16 cellular contexts compared by ENCODE assay signal in genomic region chr7:104986623-104987259, GRCh38. TPM values are rescaled to one million over a fixed set of nuclear protein-coding genes. Genes with fewer than 3 reads are reported as not detected.
DNase-seq lines count a peak whose midpoint lies in the region; ATAC-seq, FAIRE-seq and TF ChIP-seq lines count a peak whose summit lies in the region.
"Had no signal": no experiment of that assay in that cellular context is flagged by ENCODE, and none has a peak within 500 bp of the region (broad histone marks: within the 10 kb centered on the region; RNA-seq: fewer than 3 reads in every experiment).

No MANE protein-coding gene starts in this region.

- H2BK120ac ChIP-seq in H9 (ENCODE audit: low read depth, low read length, poor library complexity, severe bottlenecking) = no peak overlapping the region

- H3K36me3 ChIP-seq in ACC112 (ENCODE audit: insufficient read depth, low read length) = peaks cover 13% of the 10 kb centered on the region
- H3K36me3 ChIP-seq: breast epithelium, vagina had no signal

- TF ChIP-seq CTCF in H9 (conservative IDR thresholded peaks at IDR 0.05) (no peak), nephron (IDR thresholded peaks at IDR 0.05; ENCODE audit: unreplicated experiment in 3 of 3) (no peak)

- DNase-seq in H9 (no peak), urothelium cell line (ENCODE audit: low spot score) (no peak)
- no peak for DNase-seq in activated T-helper 2 cell treated with anti-CD3 and anti-CD28 coated beads, Interferon-gamma antibody, Interleukin-2, Interleukin-4, amounts not matched to agents 10 μg/mL and 5 μg/mL and 100 μg/mL, durations not matched to agents 14 hours and 24 hours and 36 hours (ENCODE audit: low spot score)
- DNase-seq in stimulated activated naive CD4-positive, alpha-beta T cell (lab: John Stamatoyannopoulos, UW) = no peak
- DNase-seq: mesendoderm, NCI-H2171 treated with DMSO at 0.1 percent for 48 hours, Peyer's patch had no signal

- no peak overlapping the region for H3K14ac ChIP-seq in H9 (ENCODE audit: insufficient read depth, low read length)

- H4K20me1 ChIP-seq in H9 (ENCODE audit: control insufficient read depth, insufficient read depth, insufficient read length) = no peaks in the 10 kb centered on the region

- FAIRE-seq in urothelium cell line (lab: Jason Lieb, UNC) = no peak

- H3K9ac ChIP-seq in H9 (ENCODE audit: extremely low read depth, insufficient read length, low read length) = no peak overlapping the region

- no peaks in the 10 kb centered on the region for H3K27me3 ChIP-seq in ACC112 (ENCODE audit: insufficient read depth, low read length)
- no peaks in the 10 kb centered on the region for H3K27me3 ChIP-seq in H9 (ENCODE audit: insufficient read depth, low read length)
- H3K27me3 ChIP-seq: breast epithelium, Peyer's patch, vagina had no signal

- H3K9me3 ChIP-seq in H9 (ENCODE audit: control insufficient read depth, low read depth, low read length) = no peaks in the 10 kb centered on the region
- H3K9me3 ChIP-seq: breast epithelium, Peyer's patch, vagina had no signal

- H3K27me3 Mint-ChIP-seq in H9 (ENCODE audit: low read depth) (no peaks in the 10 kb centered on the region), nephron (ENCODE audit: low read depth) (no peaks in the 10 kb centered on the region)
- H3K27me3 Mint-ChIP-seq in activated T-helper 2 cell treated with anti-CD3 and anti-CD28 coated beads, Interferon-gamma antibody, Interleukin-2, Interleukin-4, amounts not matched to agents 10 μg/mL and 5 μg/mL and 100 μg/mL, durations not matched to agents 14 hours and 24 hours and 36 hours (ENCODE audit: low read depth) = no peaks in the 10 kb centered on the region

- no peak overlapping the region for H2AK5ac ChIP-seq in H9 (ENCODE audit: insufficient read length, low read length)

- H3K9me3 Mint-ChIP-seq in H9 (no peaks in the 10 kb centered on the region), nephron (no peaks in the 10 kb centered on the region)
- H3K9me3 Mint-ChIP-seq in activated T-helper 2 cell treated with anti-CD3 and anti-CD28 coated beads, Interferon-gamma antibody, Interleukin-2, Interleukin-4, amounts not matched to agents 10 μg/mL and 5 μg/mL and 100 μg/mL, durations not matched to agents 14 hours and 24 hours and 36 hours = no peaks in the 10 kb centered on the region

- no peak overlapping the region for H3T11ph ChIP-seq in H9 (ENCODE audit: low read length)

- no peak overlapping the region for H2BK15ac ChIP-seq in H9 (ENCODE audit: low read depth, low read length)

- H3K27ac Mint-ChIP-seq in H9 (peak overlapping the region; percentile 59 to 82 (median 72); a peak in 4 of 7 replicates), nephron (peak overlapping the region; percentile 44 to 100 (median 76))
- H3K27ac Mint-ChIP-seq in activated T-helper 2 cell treated with anti-CD3 and anti-CD28 coated beads, Interferon-gamma antibody, Interleukin-2, Interleukin-4, amounts not matched to agents 10 μg/mL and 5 μg/mL and 100 μg/mL, durations not matched to agents 14 hours and 24 hours and 36 hours = peak overlapping the region; percentile 46

- H3K56ac ChIP-seq in H9 (ENCODE audit: insufficient read length, low read depth, low read length) = no peak overlapping the region

- no peak overlapping the region for H3K18ac ChIP-seq in H9 (ENCODE audit: insufficient read length, low read depth, low read length)

- H3K4me1 Mint-ChIP-seq in H9 (peaks cover 40 to 50% of the 10 kb centered on the region in 2 experiments), nephron (peaks cover 46% of the 10 kb centered on the region)
- H3K4me1 Mint-ChIP-seq in activated T-helper 2 cell treated with anti-CD3 and anti-CD28 coated beads, Interferon-gamma antibody, Interleukin-2, Interleukin-4, amounts not matched to agents 10 μg/mL and 5 μg/mL and 100 μg/mL, durations not matched to agents 14 hours and 24 hours and 36 hours (ENCODE audit: low read depth) = peaks cover 45% of the 10 kb centered on the region

- no peak overlapping the region for H3K23ac ChIP-seq in H9 (ENCODE audit: insufficient read length, low read depth, low read length)

- no peak overlapping the region for H3K4ac ChIP-seq in H9 (ENCODE audit: low read depth, low read length)

- no peaks in the 10 kb centered on the region for H3K79me1 ChIP-seq in H9 (ENCODE audit: insufficient read depth, low read depth, low read length, poor library complexity, severe bottlenecking)

- no peak overlapping the region for H2BK5ac ChIP-seq in H9 (ENCODE audit: insufficient read length, low read length)

- H3K4me2 ChIP-seq in H9 (ENCODE audit: insufficient read depth, insufficient read length, low read length) = no peak overlapping the region

- no CpG with 5 or more reads among the region's 6 CpGs for WGBS in H9 (ENCODE audit: extremely low coverage, insufficient read length, low lambda C conversion rate)

- H3K4me3 ChIP-seq in ACC112 (ENCODE audit: low read depth, low read length) = no peak overlapping the region
- H3K4me3 ChIP-seq: breast epithelium, Peyer's patch, vagina had no signal

- no peak overlapping the region for H4K5ac ChIP-seq in H9 (ENCODE audit: insufficient read length, low read depth, low read length)

- no peak overlapping the region for H2BK12ac ChIP-seq in H9 (ENCODE audit: insufficient read length, low read depth, low read length)

- H3K23me2 ChIP-seq in H9 (ENCODE audit: insufficient read length, low read depth, low read length, poor library complexity, severe bottlenecking) = peaks cover 4% of the 10 kb centered on the region

- H3K27ac ChIP-seq in ACC112 (ENCODE audit: low read depth, low read length) = peak overlapping the region; percentile 99; the same call in 1 of the 2 replicates
- H3K27ac ChIP-seq in H9 (ENCODE audit: insufficient read length, low read depth, low read length) = no peak overlapping the region
- H3K27ac ChIP-seq: epithelial cell of prostate, vagina had no signal

- H3K4me1 ChIP-seq in ACC112 (ENCODE audit: control insufficient read depth, insufficient read depth, low read length, unreplicated experiment) (peaks cover 54% of the 10 kb centered on the region), H9 (ENCODE audit: insufficient read depth, low read length) (no peaks in the 10 kb centered on the region)

- H4K91ac ChIP-seq in H9 (ENCODE audit: insufficient read length, low read depth, low read length) = no peak overlapping the region

- ATAC-seq in GM21576 (IDR thresholded peaks at IDR 0.05; ENCODE audit: unreplicated experiment) (no peak), HG02571 (IDR thresholded peaks at IDR 0.05; ENCODE audit: unreplicated experiment) (no peak)
- ATAC-seq: HCT116, sciatic nerve had no signal

- peak overlapping the region in 1 of 2 experiments; percentile 57; a peak in 2 of 5 replicates for H3K4me3 Mint-ChIP-seq in H9
- H3K4me3 Mint-ChIP-seq in activated T-helper 2 cell treated with anti-CD3 and anti-CD28 coated beads, Interferon-gamma antibody, Interleukin-2, Interleukin-4, amounts not matched to agents 10 μg/mL and 5 μg/mL and 100 μg/mL, durations not matched to agents 14 hours and 24 hours and 36 hours (ENCODE audit: low read depth) = no peak overlapping the region
- H3K4me3 Mint-ChIP-seq in nephron = peak overlapping the region in 2 of 3 experiments; percentile 15 to 69

- no peak overlapping the region for H2AFZ ChIP-seq in ACC112 (ENCODE audit: low read length, unreplicated experiment)
- H2AFZ ChIP-seq in H9 (ENCODE audit: low read length) = no peak overlapping the region

- no peak overlapping the region for H4K8ac ChIP-seq in H9 (replicated peaks; ENCODE audit: insufficient read length, low read depth, low read length)

- H2BK20ac ChIP-seq in H9 (ENCODE audit: low read depth, low read length, poor library complexity, severe bottlenecking) = no peak overlapping the region

- intact Hi-C loops in activated T-helper 2 cell treated with anti-CD3 and anti-CD28 coated beads, Interferon-gamma antibody, Interleukin-2, Interleukin-4, amounts not matched to agents 10 μg/mL and 5 μg/mL and 100 μg/mL, durations not matched to agents 14 hours and 24 hours and 36 hours (cut with micrococcal nuclease) = no loop called here

- H3K79me2 ChIP-seq in ACC112 (ENCODE audit: control insufficient read depth, insufficient read depth, low read length, unreplicated experiment) (peaks cover 39% of the 10 kb centered on the region), H9 (ENCODE audit: insufficient read depth, low read length) (peaks cover 10% of the 10 kb centered on the region; the same call in 1 of the 2 replicates)

- H3K36me3 Mint-ChIP-seq in H9 (ENCODE audit: insufficient read depth in 1 of 3, low read depth in 3 of 3) (peaks cover 0 to 12% (median 9%) of the 10 kb centered on the region in 3 experiments; a peak in 4 of 7 replicates), nephron (ENCODE audit: low read depth) (peaks cover 6% of the 10 kb centered on the region)
- H3K36me3 Mint-ChIP-seq in activated T-helper 2 cell treated with anti-CD3 and anti-CD28 coated beads, Interferon-gamma antibody, Interleukin-2, Interleukin-4, amounts not matched to agents 10 μg/mL and 5 μg/mL and 100 μg/mL, durations not matched to agents 14 hours and 24 hours and 36 hours (ENCODE audit: low read depth) = peaks cover 46% of the 10 kb centered on the region

RNA-seq across cellular contexts. Expression of gene KMT2E, which starts 27.3 kb away (rescaled TPM):
- 34.2 and 38.2 TPM in 2 replicates for total RNA-seq in H9 (2021)
- 134 and 135 TPM in 2 replicates for total RNA-seq in activated T-helper 2 cell treated with anti-CD3 and anti-CD28 coated beads, Interferon-gamma antibody, Interleukin-2, Interleukin-4, amounts not matched to agents 10 μg/mL and 5 μg/mL and 100 μg/mL, durations not matched to agents 14 hours and 24 hours and 36 hours
